ENCODE assay signal across 13 cellular contexts in the genomic region with DNA sequence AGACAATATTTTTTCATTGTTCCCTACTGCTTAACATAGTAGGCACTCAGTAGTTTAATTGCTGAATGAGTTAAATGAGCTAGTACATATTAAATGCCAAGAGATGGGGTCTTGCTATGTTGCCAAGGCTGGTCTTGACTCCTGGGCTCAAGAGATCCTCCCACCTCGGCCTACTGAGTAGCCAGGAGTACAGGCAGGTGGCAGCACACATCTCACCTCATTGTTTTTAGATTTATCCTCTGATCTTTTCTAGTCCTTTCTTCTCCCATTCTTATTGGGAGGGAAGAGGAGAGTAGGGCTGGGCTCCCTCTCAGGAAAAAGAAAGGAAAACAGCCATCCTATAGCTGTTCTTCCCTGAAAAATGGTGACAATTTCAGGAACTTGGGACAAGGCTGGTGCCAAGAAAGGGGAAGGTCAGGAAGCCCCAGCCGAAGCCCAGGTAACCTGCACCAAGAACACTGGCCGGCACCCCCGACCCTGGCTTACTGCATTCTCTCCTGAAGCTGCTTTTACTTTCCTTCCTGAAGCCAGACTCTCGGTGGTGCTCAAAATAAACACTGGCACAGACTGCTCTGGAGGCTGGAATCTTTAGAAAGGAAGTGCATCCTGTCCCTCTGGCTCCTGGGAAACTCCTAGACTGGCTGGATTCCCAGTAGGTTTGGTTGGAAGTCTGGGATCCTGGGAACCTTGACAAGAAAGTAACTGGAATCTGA. TPM values are rescaled to one million over a fixed set of nuclear protein-coding genes. Genes with fewer than 3 reads are reported as not detected.
DNase-seq lines count a peak whose midpoint lies in the region; ATAC-seq and TF ChIP-seq lines count a peak whose summit lies in the region.
"Had no signal": no experiment of that assay in that cellular context is flagged by ENCODE, and none has a peak within 500 bp of the region (broad histone marks: within the 10 kb centered on the region; RNA-seq: fewer than 3 reads in every experiment).

No MANE protein-coding gene starts in this region.

- intact Hi-C loops in breast epithelium (cut with DNase I; ENCODE audit: low total_unique reads), result no loop called here

- H3K4me3 Mint-ChIP-seq in T-helper 2 cell treated with Interferon-gamma antibody and Interleukin-4, amounts not matched to agents 5 μg/mL and 100 μg/mL, for 36 hours, result no peak overlapping the region

- no peaks in the 10 kb centered on the region for H3K9me3 Mint-ChIP-seq in T-helper 2 cell treated with Interferon-gamma antibody and Interleukin-4, amounts not matched to agents 5 μg/mL and 100 μg/mL, for 36 hours

- ATAC-seq in GM18870 (IDR thresholded peaks at IDR 0.05; ENCODE audit: unreplicated experiment) (no peak), HG02763 (IDR thresholded peaks at IDR 0.05; ENCODE audit: unreplicated experiment) (no peak)

- H3K27me3 ChIP-seq in breast epithelium, result no peaks in the 10 kb centered on the region

- no peak for TF ChIP-seq POLR2A in breast epithelium (IDR thresholded peaks at IDR 0.05)

- TF ChIP-seq CTCF in breast epithelium (IDR thresholded peaks at IDR 0.05), result no peak

- no peak for DNase-seq in T-helper 2 cell treated with Interferon-gamma antibody and Interleukin-4, amounts not matched to agents 5 μg/mL and 100 μg/mL, for 36 hours (ENCODE audit: low spot score)
- DNase-seq in T-helper 2 cell, result no peak
- no peak for DNase-seq in breast epithelium (ENCODE audit: low spot score in 2 of 2)
- DNase-seq in kidney tubule cell (ENCODE audit: low spot score), result peak; percentile 71
- DNase-seq in superior temporal gyrus (ENCODE audit: extremely low spot score), result peak; percentile 43
- DNase-seq in NCI-H82 treated with DMSO at 0.1 percent for 48 hours (lab: John Stamatoyannopoulos, UW; ENCODE audit: unreplicated experiment), result no peak
- DNase-seq: NCI-H446; stimulated activated CD4-positive, alpha-beta T cell treated with anti-CD3 and anti-CD28 coated beads, Interleukin-15, amount 100 ng/mL, for 24 hours had no signal

- H3K27me3 Mint-ChIP-seq in T-helper 2 cell treated with Interferon-gamma antibody and Interleukin-4, amounts not matched to agents 5 μg/mL and 100 μg/mL, for 36 hours (ENCODE audit: low read depth), result no peaks in the 10 kb centered on the region
- H3K27me3 Mint-ChIP-seq: activated naive CD8-positive, alpha-beta T cell had no signal

- peaks cover 30% of the 10 kb centered on the region for H3K4me1 Mint-ChIP-seq in T-helper 2 cell treated with Interferon-gamma antibody and Interleukin-4, amounts not matched to agents 5 μg/mL and 100 μg/mL, for 36 hours (ENCODE audit: low read depth)

- peak overlapping the region; percentile 41 for H3K27ac Mint-ChIP-seq in T-helper 2 cell treated with Interferon-gamma antibody and Interleukin-4, amounts not matched to agents 5 μg/mL and 100 μg/mL, for 36 hours
- H3K27ac Mint-ChIP-seq: activated naive CD8-positive, alpha-beta T cell had no signal

- peak overlapping the region in 1 of 3 donors; percentile 21 for H3K4me3 ChIP-seq in breast epithelium

- H3K36me3 ChIP-seq in breast epithelium, result no peaks in the 10 kb centered on the region

- H3K9me3 ChIP-seq in breast epithelium, result no peaks in the 10 kb centered on the region

- peak overlapping the region; percentile 41 to 99 for H3K27ac ChIP-seq in breast epithelium
- H3K27ac ChIP-seq: 22Rv1 had no signal

- H3K4me1 ChIP-seq in breast epithelium, result peaks cover 3 to 17% of the 10 kb centered on the region in 2 donors

- peaks cover 22% of the 10 kb centered on the region for H3K36me3 Mint-ChIP-seq in T-helper 2 cell treated with Interferon-gamma antibody and Interleukin-4, amounts not matched to agents 5 μg/mL and 100 μg/mL, for 36 hours (ENCODE audit: low read depth)

RNA-seq across cellular contexts. Expression of gene TNFAIP1, which starts 2.7 kb away (rescaled TPM):
- 10 to 100 TPM; 15.5 to 31.9 (median 28.5) TPM for total RNA-seq in breast epithelium

RNA-seq across cellular contexts. Expression of gene IFT20, which starts 2.9 kb away (rescaled TPM):
- 10 to 100 TPM; 40.2 to 52.8 (median 47.2) TPM for total RNA-seq in breast epithelium

RNA-seq across cellular contexts. Expression of gene POLDIP2, which starts 19.1 kb away (rescaled TPM):
- total RNA-seq in breast epithelium, result 10 to 100 TPM; 64.5 to 85.0 (median 69.8) TPM

RNA-seq across cellular contexts. Expression of gene TMEM97, which starts 19.2 kb away (rescaled TPM):
- total RNA-seq in breast epithelium, result 1 to 10 TPM; 7.2 to 9.8 (median 7.5) TPM

RNA-seq across cellular contexts. Expression of gene SEBOX, which starts 26.8 kb away (rescaled TPM):
- total RNA-seq in breast epithelium, result not detected
- total RNA-seq: T-helper 2 cell treated with Interferon-gamma antibody and Interleukin-4, amounts not matched to agents 100 ng/mL and 5 ng/mL, for 36 hours had no signal

Comparison
In these comparisons a context has a peak if more than half of its experiments do, and no peak if none do; other contexts are left out.
1. DNase-seq: peak in kidney tubule cell (single experiment) and superior temporal gyrus (single experiment); none in T-helper 2 cell treated with Interferon-gamma antibody and Interleukin-4, amounts not matched to agents 5 μg/mL and 100 μg/mL, for 36 hours (single experiment), T-helper 2 cell (0 of 5), breast epithelium (0 of 2) and NCI-H82 treated with DMSO at 0.1 percent for 48 hours (single experiment).